ENCODE assay signal across 10 cellular contexts in genomic region chr19:16381756-16382401, GRCh38. TPM values are rescaled to one million over a fixed set of nuclear protein-coding genes. Genes with fewer than 3 reads are reported as not detected.
DNase-seq lines count a peak whose midpoint lies in the region; ATAC-seq and TF ChIP-seq lines count a peak whose summit lies in the region.
"Had no signal": no experiment of that assay in that cellular context is flagged by ENCODE, and none has a peak within 500 bp of the region (broad histone marks: within the 10 kb centered on the region; RNA-seq: fewer than 3 reads in every experiment).

No MANE protein-coding gene starts in this region.

- peak overlapping the region; percentile 57 to 90 (median 86) for H3K27ac ChIP-seq in esophagus squamous epithelium
- H3K27ac ChIP-seq in temporal lobe (ENCODE audit: low read depth, low read length) = peak overlapping the region; percentile 77
- H3K27ac ChIP-seq: PC-9 had no signal

- H3K9me3 ChIP-seq in esophagus squamous epithelium = no peaks in the 10 kb centered on the region

- peaks cover 10 to 34% (median 13%) of the 10 kb centered on the region in 3 donors for H3K4me1 ChIP-seq in esophagus squamous epithelium

- no peak overlapping the region for H3K4me3 ChIP-seq in esophagus squamous epithelium
- H3K4me3 ChIP-seq: PC-9 had no signal

- WGBS in esophagus squamous epithelium, 2 donors = 74 to 75% methylated on average over 10 to 18 of the region's 29 CpGs

- DNase-seq in RPMI7951 (ENCODE audit: low read depth) = peak; percentile 52
- no peak for DNase-seq in esophagus squamous epithelium (lab: John Stamatoyannopoulos, UW)
- DNase-seq in middle frontal gyrus (ENCODE audit: extremely low spot score, low spot score) = peak; percentile 27
- no peak for DNase-seq in T-helper 9 cell
- DNase-seq: activated CD8-positive, alpha-beta memory T cell treated with anti-CD3 and anti-CD28 coated beads, Interleukin-2, amount 50 U/mL, for 4 hours; PC-9 had no signal

- no peak for TF ChIP-seq CTCF in esophagus squamous epithelium (IDR thresholded peaks at IDR 0.05)

- H3K36me3 ChIP-seq in esophagus squamous epithelium = peaks cover 11 to 84% (median 13%) of the 10 kb centered on the region in 3 donors

- ATAC-seq in HG02870 (IDR thresholded peaks at IDR 0.05; ENCODE audit: unreplicated experiment) = no peak
- ATAC-seq in HG02973 (IDR thresholded peaks at IDR 0.05; ENCODE audit: unreplicated experiment) = no peak
- ATAC-seq: HCT116 had no signal

- TF ChIP-seq POLR2A in esophagus squamous epithelium (IDR thresholded peaks at IDR 0.05) = no peak

- intact Hi-C loops in esophagus squamous epithelium (cut with DNase I) = no loop called here

- no peaks in the 10 kb centered on the region for H3K27me3 ChIP-seq in esophagus squamous epithelium

RNA-seq across cellular contexts. Expression of gene KLF2, which starts 57.3 kb away (rescaled TPM):
- total RNA-seq in RPMI7951 (2014; rRNA removed; shearing (Covaris generic)) = 2.8 and 3.0 TPM in 2 replicates
- total RNA-seq in esophagus squamous epithelium (10 to 100 TPM in 1 of 4 donors, 1 to 10 TPM in 3; 4.2 to 11.4 (median 8.0) TPM), temporal lobe (3.0 TPM)

Comparison
In these comparisons a context has a peak if more than half of its experiments do, and no peak if none do; other contexts are left out.
1. DNase-seq: peak in RPMI7951 (single experiment) and middle frontal gyrus (single experiment); none in esophagus squamous epithelium (single experiment) and T-helper 9 cell (single experiment).